In genomic region chr12:69115099-69115498, GRCh38 we compare ENCODE assay signal across 1 cellular context.
TF ChIP-seq lines count a peak whose summit lies in the region.

No MANE protein-coding gene starts in this region.

TF ChIP-seq in HEK293, 187 proteins besides CTCF, POLR2A, EP300 and RAD21 (continued from another document):
- no peak for TF ChIP-seq ZNF26 (tag by site-specific recombination; IDR thresholded peaks at IDR 0.05)
- TF ChIP-seq ZNF366 (tag by site-specific recombination; conservative IDR thresholded peaks at IDR 0.05) = 0 out of 2 replicates have a peak, but pooled peaks have one; percentile 28
- TF ChIP-seq INSM2 (tag by site-specific recombination; IDR thresholded peaks at IDR 0.05) = no peak
- TF ChIP-seq BCL11A (tag by site-specific recombination; IDR thresholded peaks at IDR 0.05; ENCODE audit: low read depth) = no peak
- no peak for TF ChIP-seq ZNF354C (tag by site-specific recombination; IDR thresholded peaks at IDR 0.05; ENCODE audit: borderline replicate concordance, low read depth)
- TF ChIP-seq PRDM1 (tag by site-specific recombination; IDR thresholded peaks at IDR 0.05) = no peak
